In genomic region chr5:97267767-97268166, GRCh38 we compare ENCODE assay signal across 25 cellular contexts.
"Had no signal": no experiment of that assay in that cellular context is flagged by ENCODE, and none has a peak within 500 bp of the region (broad histone marks: within the 10 kb centered on the region; RNA-seq: fewer than 3 reads in every experiment).

No MANE protein-coding gene starts in this region.

- H3K36me3 ChIP-seq: left ventricle myocardium inferior, ovary, right atrium auricular region, right lobe of liver, thyroid gland, transverse colon, upper lobe of left lung, vagina had no signal

- FAIRE-seq: keratinocyte had no signal

- DNase-seq: kidney glomerular epithelial cell; left colon; left ventricle myocardium inferior; midbrain; mucosa of descending colon; naive thymus-derived CD4-positive, alpha-beta T cell; ovary; right lobe of liver; stimulated activated CD4-positive, alpha-beta T cell treated with anti-CD3 and anti-CD28 coated beads, Interleukin-1b, Interleukin-23, amount 100 ng/mL, for 48 hours; stimulated activated CD4-positive, alpha-beta T cell treated with anti-CD3 and anti-CD28 coated beads, Interleukin-2, amount 100 ng/mL, for 48 hours; stimulated activated CD4-positive, alpha-beta T cell treated with anti-CD3 and anti-CD28 coated beads, Interleukin-4, amount 100 ng/mL, for 4 hours; stimulated activated CD8-positive, alpha-beta memory T cell treated with anti-CD3 and anti-CD28 coated beads, Interleukin-4, amount 100 ng/mL, for 48 hours; stimulated activated naive CD4-positive, alpha-beta T cell treated with Interleukin-2 at 50 U/mL for 16 hours; stimulated activated naive CD8-positive, alpha-beta T cell treated with anti-CD3 and anti-CD28 coated beads, Interleukin-15, amount 100 ng/mL, for 72 hours; testis; thyroid gland; transverse colon; upper lobe of left lung had no signal

- ATAC-seq: left colon; mucosa of descending colon; naive thymus-derived CD4-positive, alpha-beta T cell; natural killer cell treated with Interleukin-12 subunit alpha and Interleukin-12 subunit beta and Interleukin-15 and Interleukin-18, amount 100 ng/mL, for 72 hours; right lobe of liver; stimulated activated memory B cell treated with anti-CD40 and anti-IgM and Interleukin-4, amounts not matched to agents 10 μg/mL and 1 μg/mL and 100 μg/mL, for 72 hours; stimulated activated naive CD8-positive, alpha-beta T cell treated with anti-CD3 and anti-CD28 coated beads, Interleukin-15, amount 100 ng/mL, for 72 hours had no signal

- H3K4me3 ChIP-seq: left ventricle myocardium inferior, lung, mucosa of descending colon, ovary, right atrium auricular region, right lobe of liver, smooth muscle cell, testis, thyroid gland, transverse colon, upper lobe of left lung, vagina had no signal

- H3K27me3 ChIP-seq: ovary, right atrium auricular region, right lobe of liver, testis, thyroid gland, transverse colon, upper lobe of left lung, vagina had no signal

- H3K4me2 ChIP-seq: smooth muscle cell had no signal

- H3K27ac ChIP-seq: left ventricle myocardium inferior, ovary, right atrium auricular region, right lobe of liver, testis, thyroid gland, transverse colon, upper lobe of left lung, vagina had no signal

- H3K9me3 ChIP-seq: ovary, right lobe of liver, testis, thyroid gland, vagina had no signal

- H3K4me1 ChIP-seq: left ventricle myocardium inferior, right atrium auricular region, right lobe of liver, testis, thyroid gland, transverse colon, upper lobe of left lung, vagina had no signal
